Comparison of ENCODE assay signal across 16 cellular contexts in the genomic region with DNA sequence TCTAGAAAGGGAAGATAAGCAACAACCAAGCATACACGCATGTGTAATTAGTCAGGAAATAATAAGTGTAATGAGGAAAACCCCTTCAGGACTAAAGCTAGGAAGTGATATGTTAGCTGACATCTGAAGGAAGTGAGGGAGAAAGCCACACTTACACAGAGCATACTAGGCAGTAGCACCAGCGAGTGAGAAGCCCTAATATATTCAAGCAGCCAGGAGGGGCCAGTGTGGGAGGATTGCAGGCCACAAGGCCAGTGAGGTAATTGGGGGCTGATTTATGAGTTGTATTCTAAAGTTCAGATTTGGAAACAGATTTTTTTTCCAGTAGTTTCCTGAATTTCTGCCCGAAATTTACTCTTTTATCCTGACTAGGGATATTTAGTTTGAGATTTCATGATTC.
DNase-seq lines count a peak whose midpoint lies in the region; ATAC-seq and TF ChIP-seq lines count a peak whose summit lies in the region.
"Had no signal": no experiment of that assay in that cellular context is flagged by ENCODE, and none has a peak within 500 bp of the region (broad histone marks: within the 10 kb centered on the region; RNA-seq: fewer than 3 reads in every experiment).

No MANE protein-coding gene starts in this region.

- peak; percentile 16 for DNase-seq in RPMI7951 (ENCODE audit: low read depth)
- DNase-seq in smooth muscle cell (lab: John Stamatoyannopoulos, UW; ENCODE audit: unreplicated experiment): no peak
- DNase-seq in LoVo (ENCODE audit: low spot score): no peak
- no peak for DNase-seq in inferior parietal cortex (ENCODE audit: extremely low spot score)
- no peak for DNase-seq in progenitor cell of endocrine pancreas (ENCODE audit: low spot score, unreplicated experiment)
- DNase-seq: activated T-cell treated with anti-CD3 and anti-CD28 coated beads, Interleukin-2, amount 50 U/mL, for 48 hours; DMS153; hippocampal formation; NCI-H1436 treated with DMSO at 0.1 percent for 48 hours; NCI-H345; SIG-M5 had no signal

- TF ChIP-seq CTCF in gastroesophageal sphincter (IDR thresholded peaks at IDR 0.05): no peak
- TF ChIP-seq CTCF in smooth muscle cell (IDR thresholded peaks at IDR 0.05; ENCODE audit: borderline replicate concordance, insufficient read depth, poor library complexity, severe bottlenecking): no peak
- TF ChIP-seq CTCF in progenitor cell of endocrine pancreas (IDR thresholded peaks at IDR 0.05; ENCODE audit: unreplicated experiment): no peak

- no peak for TF ChIP-seq EP300 in gastroesophageal sphincter (IDR thresholded peaks at IDR 0.05)

- no peak for TF ChIP-seq POLR2A in gastroesophageal sphincter (IDR thresholded peaks at IDR 0.05)

- no peaks in the 10 kb centered on the region for H3K36me3 Mint-ChIP-seq in progenitor cell of endocrine pancreas (ENCODE audit: insufficient read depth)
- H3K36me3 Mint-ChIP-seq: CD14-positive monocyte had no signal

- ATAC-seq in GM21786 (IDR thresholded peaks at IDR 0.05; ENCODE audit: unreplicated experiment) (peak; percentile 63), gastroesophageal sphincter (no peak)

- H3K4me3 Mint-ChIP-seq in progenitor cell of endocrine pancreas (ENCODE audit: low read depth): no peak overlapping the region
- H3K4me3 Mint-ChIP-seq: CD14-positive monocyte had no signal

- H3K9me3 ChIP-seq in gastroesophageal sphincter: no peaks in the 10 kb centered on the region
- H3K9me3 ChIP-seq in smooth muscle cell (replicated peaks; ENCODE audit: low read depth): no peaks in the 10 kb centered on the region
- H3K9me3 ChIP-seq: adrenal gland had no signal

- no peaks in the 10 kb centered on the region for H3K79me2 ChIP-seq in smooth muscle cell (ENCODE audit: low read depth)

- peak overlapping the region; percentile 78 for H3K4me2 ChIP-seq in smooth muscle cell

- no peak overlapping the region for H3K27ac Mint-ChIP-seq in progenitor cell of endocrine pancreas
- H3K27ac Mint-ChIP-seq: CD14-positive monocyte had no signal

- H3F3A ChIP-seq in smooth muscle cell (ENCODE audit: low read depth): no peaks in the 10 kb centered on the region

- no peaks in the 10 kb centered on the region for H3K27me3 Mint-ChIP-seq in progenitor cell of endocrine pancreas

- H2AFZ ChIP-seq in smooth muscle cell (ENCODE audit: low read depth): peak overlapping the region; percentile 76

- no peaks in the 10 kb centered on the region for H4K20me1 ChIP-seq in smooth muscle cell (ENCODE audit: low read depth)

- H3K36me3 ChIP-seq in gastroesophageal sphincter (no peaks in the 10 kb centered on the region), smooth muscle cell (ENCODE audit: low read depth) (no peaks in the 10 kb centered on the region)
- H3K36me3 ChIP-seq: adrenal gland had no signal

- no peaks in the 10 kb centered on the region for H3K9me3 Mint-ChIP-seq in progenitor cell of endocrine pancreas (ENCODE audit: low read depth)

- H3K27ac ChIP-seq in gastroesophageal sphincter: peak overlapping the region; percentile 76 to 85 (median 76)
- peak overlapping the region; percentile 60 for H3K27ac ChIP-seq in smooth muscle cell (ENCODE audit: low read depth)
- H3K27ac ChIP-seq: adrenal gland, epithelial cell of prostate had no signal

- H3K4me1 Mint-ChIP-seq in progenitor cell of endocrine pancreas (ENCODE audit: low read depth): no peaks in the 10 kb centered on the region
- H3K4me1 Mint-ChIP-seq: CD14-positive monocyte had no signal

- no peaks in the 10 kb centered on the region for H3K27me3 ChIP-seq in gastroesophageal sphincter
- H3K27me3 ChIP-seq in smooth muscle cell (ENCODE audit: low read depth): no peaks in the 10 kb centered on the region
- H3K27me3 ChIP-seq: adrenal gland had no signal

- peaks cover 0 to 36% (median 4%) of the 10 kb centered on the region in 3 donors for H3K4me1 ChIP-seq in gastroesophageal sphincter
- H3K4me1 ChIP-seq in smooth muscle cell (ENCODE audit: low read depth): no peaks in the 10 kb centered on the region
- H3K4me1 ChIP-seq: adrenal gland had no signal

- H3K4me3 ChIP-seq in gastroesophageal sphincter: no peak overlapping the region
- no peak overlapping the region for H3K4me3 ChIP-seq in smooth muscle cell
- H3K4me3 ChIP-seq: adrenal gland had no signal

- H3K9ac ChIP-seq in smooth muscle cell (ENCODE audit: low read depth): no peak overlapping the region

- 25 to 42% methylated on average over 3 of the region's 3 CpGs for WGBS in gastroesophageal sphincter (ENCODE audit: low coverage in 1 of 2), 2 donors
- 38% methylated on average over 3 of the region's 3 CpGs for WGBS in smooth muscle cell (ENCODE audit: low lambda C conversion rate)
